ENCODE assay signal across 7 cellular contexts in the genomic region with DNA sequence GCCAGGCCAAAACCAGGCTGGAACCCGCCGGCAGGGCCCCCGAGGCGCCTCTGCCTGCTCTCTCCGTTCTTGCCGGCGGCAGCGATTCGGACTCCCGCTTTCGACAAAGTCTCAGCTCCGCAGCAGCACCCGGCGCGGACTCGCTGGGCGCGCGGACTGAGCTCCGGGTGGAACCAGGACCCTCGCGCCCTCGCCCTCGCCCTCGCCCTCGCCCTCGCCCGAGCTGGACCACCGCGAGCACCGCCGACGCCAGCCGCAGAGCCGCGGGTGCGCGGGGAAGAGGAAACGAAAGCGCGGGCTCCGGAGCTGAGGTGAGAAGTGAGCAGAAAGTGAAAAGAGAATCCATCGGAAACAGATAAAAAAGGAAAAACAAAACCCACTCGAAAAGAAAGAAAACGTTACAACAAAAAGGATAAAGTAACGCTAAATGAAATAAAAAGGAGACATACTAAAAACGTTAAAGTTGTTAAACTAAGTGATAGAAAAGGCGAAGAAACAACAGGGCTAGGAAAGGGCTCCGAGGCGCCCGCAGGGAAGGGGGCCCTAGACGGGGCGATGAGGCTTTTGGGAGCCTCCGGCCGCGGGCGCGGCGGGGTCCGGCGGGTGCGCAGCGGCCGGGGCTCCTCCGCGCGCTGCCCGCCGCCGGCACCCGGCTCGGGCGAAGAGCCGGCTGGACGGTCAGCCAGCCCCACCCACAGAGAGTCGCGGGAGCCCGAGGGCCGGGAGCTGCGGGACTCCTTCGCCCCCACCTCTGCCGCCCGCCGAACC.
DNase-seq lines count a peak whose midpoint lies in the region; ATAC-seq lines count a peak whose summit lies in the region.

No MANE protein-coding gene starts in this region.

- H3K4me3 ChIP-seq in MG63 = 0 out of 2 replicates have a peak overlapping the region, but pooled peaks have one; percentile 13

- H3K4me3 Mint-ChIP-seq in activated T-cell treated with anti-CD3 and anti-CD28 coated beads, Interleukin-2, amount 50 U/mL, for 4 hours = peak overlapping the region; percentile 53
- H3K4me3 Mint-ChIP-seq in immature natural killer cell = peak overlapping the region; percentile 75 to 97 (median 87)
- H3K4me3 Mint-ChIP-seq in stimulated activated naive CD8-positive, alpha-beta T cell treated with anti-CD3 and anti-CD28 coated beads, Interleukin-15, amount 100 ng/mL, for 72 hours = peak overlapping the region; percentile 79 to 82

- H3K27me3 Mint-ChIP-seq in activated T-cell treated with anti-CD3 and anti-CD28 coated beads, Interleukin-2, amount 50 U/mL, for 4 hours (ENCODE audit: low read depth) = peaks cover 89% of the 10 kb centered on the region
- peaks cover 35 to 56% (median 37%) of the 10 kb centered on the region in 3 donors for H3K27me3 Mint-ChIP-seq in immature natural killer cell (ENCODE audit: low read depth in 3 of 3)
- H3K27me3 Mint-ChIP-seq in stimulated activated naive CD8-positive, alpha-beta T cell treated with anti-CD3 and anti-CD28 coated beads, Interleukin-15, amount 100 ng/mL, for 72 hours = peaks cover 94% of the 10 kb centered on the region

- H3K27ac Mint-ChIP-seq in immature natural killer cell = peak overlapping the region in 1 of 6 donors; percentile 38
- peak overlapping the region in 1 of 2 donors; percentile 67 for H3K27ac Mint-ChIP-seq in stimulated activated naive CD8-positive, alpha-beta T cell treated with anti-CD3 and anti-CD28 coated beads, Interleukin-15, amount 100 ng/mL, for 72 hours

- no peaks in the 10 kb centered on the region for H3K9me3 ChIP-seq in MG63

- intact Hi-C loops in sciatic nerve (cut with DNase I) = no loop called here

- H3K36me3 ChIP-seq in MG63 = no peaks in the 10 kb centered on the region

- ATAC-seq in activated T-cell treated with anti-CD3 and anti-CD28 coated beads, Interleukin-2, amount 50 U/mL, for 4 hours = peak in 1 of 2 donors; percentile 27
- peak; percentile 32 for ATAC-seq in stimulated activated naive CD8-positive, alpha-beta T cell treated with anti-CD3 and anti-CD28 coated beads, Interleukin-15, amount 100 ng/mL, for 72 hours
- no peak for ATAC-seq in sciatic nerve

- H3K9me3 Mint-ChIP-seq in activated T-cell treated with anti-CD3 and anti-CD28 coated beads, Interleukin-2, amount 50 U/mL, for 4 hours = no peaks in the 10 kb centered on the region
- peaks cover 0 to 3% (median 0%) of the 10 kb centered on the region in 6 donors for H3K9me3 Mint-ChIP-seq in immature natural killer cell
- no peaks in the 10 kb centered on the region for H3K9me3 Mint-ChIP-seq in stimulated activated naive CD8-positive, alpha-beta T cell treated with anti-CD3 and anti-CD28 coated beads, Interleukin-15, amount 100 ng/mL, for 72 hours

- DNase-seq in MG63 (no peak), immature natural killer cell (peak in 2 of 3 donors; percentile 16 to 41), GM03348 (ENCODE audit: low spot score) (no peak), sciatic nerve (ENCODE audit: low spot score) (no peak), occipital lobe (lab: John Stamatoyannopoulos, UW) (no peak)
- no peak for DNase-seq in activated T-cell treated with anti-CD3 and anti-CD28 coated beads, Interleukin-2, amount 50 U/mL, for 4 hours
- DNase-seq in stimulated activated naive CD8-positive, alpha-beta T cell treated with anti-CD3 and anti-CD28 coated beads, Interleukin-15, amount 100 ng/mL, for 72 hours = no peak

- H3K36me3 Mint-ChIP-seq in activated T-cell treated with anti-CD3 and anti-CD28 coated beads, Interleukin-2, amount 50 U/mL, for 4 hours (ENCODE audit: insufficient read depth) = no peaks in the 10 kb centered on the region
- H3K36me3 Mint-ChIP-seq in immature natural killer cell = peaks cover 0 to 4% (median 0%) of the 10 kb centered on the region in 3 donors

- H3K27me3 ChIP-seq in MG63 = peaks cover 95% of the 10 kb centered on the region

- H3K4me1 Mint-ChIP-seq in activated T-cell treated with anti-CD3 and anti-CD28 coated beads, Interleukin-2, amount 50 U/mL, for 4 hours (ENCODE audit: low read depth) = peaks cover 30% of the 10 kb centered on the region
- peaks cover 11 to 20% of the 10 kb centered on the region in 2 donors for H3K4me1 Mint-ChIP-seq in immature natural killer cell
- peaks cover 82% of the 10 kb centered on the region for H3K4me1 Mint-ChIP-seq in stimulated activated naive CD8-positive, alpha-beta T cell treated with anti-CD3 and anti-CD28 coated beads, Interleukin-15, amount 100 ng/mL, for 72 hours

Comparison
In these comparisons a context has a peak if more than half of its experiments do, and no peak if none do; other contexts are left out.
1. DNase-seq: peak in immature natural killer cell (2 of 3); none in MG63 (single experiment), activated T-cell treated with anti-CD3 and anti-CD28 coated beads, Interleukin-2, amount 50 U/mL, for 4 hours (single experiment), stimulated activated naive CD8-positive, alpha-beta T cell treated with anti-CD3 and anti-CD28 coated beads, Interleukin-15, amount 100 ng/mL, for 72 hours (0 of 2), GM03348 (single experiment), sciatic nerve (single experiment) and occipital lobe (single experiment).
2. Peak in every context shown above with its lines, with median percentiles within 50 percentile points of each other: H3K4me3 Mint-ChIP-seq.